ENCODE assay signal across 8 cellular contexts in genomic region chr1:235513495-235514366, GRCh38. TPM values are rescaled to one million over a fixed set of nuclear protein-coding genes. Genes with fewer than 3 reads are reported as not detected.
A peak's percentile ranks its signal among the peaks of the same experiment; 100 is the strongest.
DNase-seq lines count a peak whose midpoint lies in the region; ATAC-seq and TF ChIP-seq lines count a peak whose summit lies in the region.

No MANE protein-coding gene starts in this region.

- DNase-seq in AG08396 (ENCODE audit: low spot score) (peak; percentile 35), GM03348 (ENCODE audit: low spot score) (peak; percentile 70), NCI-H146 (lab: John Stamatoyannopoulos, UW) (peak; percentile 58), T-helper 1 cell (peak in 3 of 5 donors; percentile 40 to 58 (median 43)), nephron progenitor cell (peak; percentile 50), mesenteric fat pad (ENCODE audit: low spot score) (no peak)

- no peak overlapping the region for H3K4me3 Mint-ChIP-seq in nephron progenitor cell

- no peaks in the 10 kb centered on the region for H3K9me3 Mint-ChIP-seq in nephron progenitor cell

- no peaks in the 10 kb centered on the region for H3K4me1 Mint-ChIP-seq in nephron progenitor cell

- peak; percentile 97 for TF ChIP-seq CTCF in nephron progenitor cell (IDR thresholded peaks at IDR 0.05)

- H3K27ac Mint-ChIP-seq in nephron progenitor cell = no peak overlapping the region

- ATAC-seq in esophagus mucosa = peak; percentile 56
- no peak for ATAC-seq in HG03095 (IDR thresholded peaks at IDR 0.05; ENCODE audit: unreplicated experiment)

- no peaks in the 10 kb centered on the region for H3K27me3 Mint-ChIP-seq in nephron progenitor cell (ENCODE audit: low read depth, poor library complexity)

- no peaks in the 10 kb centered on the region for H3K36me3 Mint-ChIP-seq in nephron progenitor cell (ENCODE audit: low read depth)

RNA-seq across cellular contexts. Expression of gene B3GALNT2, which starts 9.5 kb away (rescaled TPM):
- total RNA-seq in esophagus mucosa (25.5 TPM), mesenteric fat pad (23.4 TPM)
